ENCODE assay signal across 27 cellular contexts in genomic region chr20:18011482-18011881, GRCh38. TPM values are rescaled to one million over a fixed set of nuclear protein-coding genes. Genes with fewer than 3 reads are reported as not detected.
"Had no signal": no experiment of that assay in that cellular context is flagged by ENCODE, and none has a peak within 500 bp of the region (broad histone marks: within the 10 kb centered on the region; RNA-seq: fewer than 3 reads in every experiment).

No MANE protein-coding gene starts in this region.

- H3K27ac ChIP-seq: breast epithelium, esophagus squamous epithelium, suprapubic skin, tibial artery, WERI-Rb-1 had no signal

- H3K9me3 ChIP-seq: breast epithelium, esophagus squamous epithelium, SK-N-SH, suprapubic skin, tibial artery had no signal

- H3K36me3 Mint-ChIP-seq: activated naive CD4-positive, alpha-beta T cell treated with anti-CD3 and anti-CD28 coated beads, Interleukin-2, amount 50 U/mL, for 72 hours had no signal

- H3K4me1 Mint-ChIP-seq: activated CD4-positive, alpha-beta T cell treated with anti-CD3 and anti-CD28 coated beads, Interleukin-2, amount 10 ng/mL, durations not matched to agents 24 days and 14 days; activated T-helper 17 cell treated with anti-CD3 and anti-CD28 coated beads, Interleukin-2, amount 50 U/mL, for 72 hours had no signal

- H3K27ac Mint-ChIP-seq: activated CD4-positive, alpha-beta T cell treated with anti-CD3 and anti-CD28 coated beads, Interleukin-2, amount 10 ng/mL, durations not matched to agents 24 days and 14 days; activated CD8-positive, alpha-beta T cell treated with anti-CD3 and anti-CD28 coated beads for 36 hours; activated T-helper 17 cell treated with anti-CD3 and anti-CD28 coated beads, Interleukin-2, amount 50 U/mL, for 72 hours; progenitor cell of endocrine pancreas; T-helper 1 cell treated with Interleukin-12 subunit alpha and Interleukin-12 subunit beta and Interleukin-4 antibody, amounts not matched to agents 30 μg/mL and 1 μg/mL, for 36 hours had no signal

- H3K36me3 ChIP-seq: breast epithelium, esophagus squamous epithelium, suprapubic skin, tibial artery, WERI-Rb-1 had no signal

- H3K27me3 Mint-ChIP-seq: activated CD4-positive, alpha-beta T cell treated with anti-CD3 and anti-CD28 coated beads, Interleukin-2, amount 10 ng/mL, durations not matched to agents 24 days and 14 days; activated CD8-positive, alpha-beta T cell treated with anti-CD3 and anti-CD28 coated beads for 36 hours; activated T-helper 17 cell treated with anti-CD3 and anti-CD28 coated beads, Interleukin-2, amount 50 U/mL, for 72 hours; progenitor cell of endocrine pancreas had no signal

- H3K9ac ChIP-seq: SK-N-SH had no signal

- DNase-seq: activated CD4-positive, alpha-beta T cell treated with anti-CD3 and anti-CD28 coated beads, Interleukin-2, amount 10 ng/mL, durations not matched to agents 24 days and 14 days; activated CD4-positive, CD25-positive, alpha-beta regulatory T cell treated with anti-CD3 and anti-CD28 coated beads, Interleukin-2, amount 50 U/mL, for 72 hours; activated CD8-positive, alpha-beta T cell treated with anti-CD3 and anti-CD28 coated beads for 36 hours; activated T-cell treated with anti-CD3 and anti-CD28 coated beads, Interleukin-2, amount 50 U/mL, for 4 hours; central memory CD4-positive, alpha-beta T cell; esophagus squamous epithelium; foreskin melanocyte; left ventricle myocardium superior; retina; SK-N-SH; stimulated activated CD4-positive, alpha-beta T cell treated with anti-CD3 and anti-CD28 coated beads, Interleukin-1b, Interleukin-23, amount 100 ng/mL, for 48 hours; stimulated activated CD4-positive, alpha-beta T cell treated with anti-CD3 and anti-CD28 coated beads, Interleukin-4, amount 100 ng/mL, for 4 hours; stimulated activated CD8-positive, alpha-beta memory T cell treated with anti-CD3 and anti-CD28 coated beads, Interleukin-4, amount 100 ng/mL, for 48 hours; stimulated activated naive CD4-positive, alpha-beta T cell; SW 1271; T1000; tibial artery; WERI-Rb-1 had no signal

- H3K4me1 ChIP-seq: breast epithelium had no signal

- H3K9me3 Mint-ChIP-seq: activated CD4-positive, alpha-beta T cell treated with anti-CD3 and anti-CD28 coated beads, Interleukin-2, amount 10 ng/mL, durations not matched to agents 24 days and 14 days; activated CD8-positive, alpha-beta T cell treated with anti-CD3 and anti-CD28 coated beads for 36 hours; activated naive CD4-positive, alpha-beta T cell treated with anti-CD3 and anti-CD28 coated beads, Interleukin-2, amount 50 U/mL, for 72 hours; activated T-cell treated with anti-CD3 and anti-CD28 coated beads, Interleukin-2, amount 50 U/mL, for 4 hours; activated T-helper 17 cell treated with anti-CD3 and anti-CD28 coated beads, Interleukin-2, amount 50 U/mL, for 72 hours; T-helper 1 cell treated with Interleukin-12 subunit alpha and Interleukin-12 subunit beta and Interleukin-4 antibody, amounts not matched to agents 30 μg/mL and 1 μg/mL, for 36 hours had no signal

- H3K4me2 ChIP-seq: SK-N-SH, smooth muscle cell had no signal

- ATAC-seq: activated CD8-positive, alpha-beta T cell treated with anti-CD3 and anti-CD28 coated beads for 36 hours; activated naive CD4-positive, alpha-beta T cell treated with anti-CD3 and anti-CD28 coated beads, Interleukin-2, amount 50 U/mL, for 72 hours; activated T-cell treated with anti-CD3 and anti-CD28 coated beads, Interleukin-2, amount 50 U/mL, for 4 hours; activated T-helper 17 cell treated with anti-CD3 and anti-CD28 coated beads, Interleukin-2, amount 50 U/mL, for 72 hours; left ventricle myocardium superior had no signal

- H3K4me3 Mint-ChIP-seq: activated CD4-positive, alpha-beta T cell treated with anti-CD3 and anti-CD28 coated beads, Interleukin-2, amount 10 ng/mL, durations not matched to agents 24 days and 14 days; activated CD8-positive, alpha-beta T cell treated with anti-CD3 and anti-CD28 coated beads for 36 hours; activated T-cell treated with anti-CD3 and anti-CD28 coated beads, Interleukin-2, amount 50 U/mL, for 4 hours; activated T-helper 17 cell treated with anti-CD3 and anti-CD28 coated beads, Interleukin-2, amount 50 U/mL, for 72 hours; T-helper 1 cell treated with Interleukin-12 subunit alpha and Interleukin-12 subunit beta and Interleukin-4 antibody, amounts not matched to agents 30 μg/mL and 1 μg/mL, for 36 hours had no signal

- H3K4me3 ChIP-seq: breast epithelium, esophagus squamous epithelium, smooth muscle cell, suprapubic skin, tibial artery had no signal

- H3K27me3 ChIP-seq: breast epithelium, esophagus squamous epithelium, suprapubic skin, tibial artery had no signal

RNA-seq across cellular contexts. Expression of gene OVOL2, which starts 46.2 kb away (rescaled TPM):
- total RNA-seq: activated CD4-positive, alpha-beta T cell treated with anti-CD3 and anti-CD28 coated beads, Interleukin-2, amount 10 ng/mL, durations not matched to agents 24 days and 14 days; activated CD8-positive, alpha-beta T cell treated with anti-CD3 and anti-CD28 coated beads for 36 hours; activated naive CD4-positive, alpha-beta T cell treated with anti-CD3 and anti-CD28 coated beads, Interleukin-2, amount 50 U/mL, for 72 hours; activated T-cell treated with anti-CD3 and anti-CD28 coated beads, Interleukin-2, amount 50 U/mL, for 4 hours; activated T-helper 17 cell treated with anti-CD3 and anti-CD28 coated beads, Interleukin-2, amount 50 U/mL, for 72 hours; left ventricle myocardium superior; lung microvascular endothelial cell; osteocyte had no signal
- polyA plus RNA-seq: SK-N-SH, smooth muscle cell had no signal
